28 cellular contexts compared by ENCODE assay signal in genomic region chrX:146658379-146658778, GRCh38.
"Had no signal": no experiment of that assay in that cellular context is flagged by ENCODE, and none has a peak within 500 bp of the region (broad histone marks: within the 10 kb centered on the region; RNA-seq: fewer than 3 reads in every experiment).

No MANE protein-coding gene starts in this region.

- ATAC-seq: natural killer cell; psoas muscle; right cardiac atrium; right lobe of liver; stimulated activated memory B cell treated with anti-CD40 and anti-IgM and Interleukin-4, amounts not matched to agents 10 μg/mL and 1 μg/mL and 100 μg/mL, for 72 hours; stimulated activated naive CD8-positive, alpha-beta T cell treated with anti-CD3 and anti-CD28 coated beads, Interleukin-15, amount 100 ng/mL, for 72 hours; stimulated activated naive CD8-positive, alpha-beta T cell treated with anti-CD3 and anti-CD28 coated beads, Interleukin-15, Interleukin-2, amounts not matched to agents 100 U/mL and 50 U/mL, for 24 hours; upper lobe of right lung had no signal

- H3K9ac ChIP-seq: neural progenitor cell, parathyroid adenoma had no signal

- H3K4me2 ChIP-seq: neural progenitor cell, smooth muscle cell had no signal

- H3K36me3 ChIP-seq: ovary, right lobe of liver, sigmoid colon, spleen, suprapubic skin, tibial artery, transverse colon, upper lobe of right lung, uterus had no signal

- H3K79me2 ChIP-seq: parathyroid adenoma had no signal

- DNase-seq: natural killer cell; occipital lobe; ovary; posterior cingulate gyrus; psoas muscle; right cardiac atrium; right lobe of liver; sigmoid colon; spleen; stimulated activated CD4-positive, alpha-beta T cell treated with anti-CD3 and anti-CD28 coated beads, Interleukin-12 subunit alpha, Interleukin-12 subunit beta, amount 100 ng/mL, for 4 hours; stimulated activated CD4-positive, alpha-beta T cell treated with anti-CD3 and anti-CD28 coated beads, Interleukin-1b, Interleukin-23, amount 100 ng/mL, for 48 hours; stimulated activated CD4-positive, alpha-beta T cell treated with anti-CD3 and anti-CD28 coated beads, Interleukin-4, amount 100 ng/mL, for 1 hour; stimulated activated CD4-positive, alpha-beta T cell treated with anti-CD3 and anti-CD28 coated beads, Interleukin-4, amount 100 ng/mL, for 4 hours; stimulated activated CD8-positive, alpha-beta memory T cell treated with anti-CD3 and anti-CD28 coated beads, Interleukin-4, amount 100 ng/mL, for 48 hours; stimulated activated naive CD4-positive, alpha-beta T cell; stimulated activated naive CD8-positive, alpha-beta T cell treated with anti-CD3 and anti-CD28 coated beads, Interleukin-15, amount 100 ng/mL, for 72 hours; stimulated activated naive CD8-positive, alpha-beta T cell treated with anti-CD3 and anti-CD28 coated beads, Interleukin-15, Interleukin-2, amounts not matched to agents 100 U/mL and 50 U/mL, for 24 hours; substantia nigra; testis; tibial artery; transverse colon; upper lobe of right lung; uterus had no signal

- H3K4me1 ChIP-seq: neural progenitor cell, parathyroid adenoma, psoas muscle, right lobe of liver, sigmoid colon, spleen, suprapubic skin, testis, tibial artery, transverse colon, upper lobe of right lung, uterus had no signal

- H2AFZ ChIP-seq: neural progenitor cell, parathyroid adenoma had no signal

- H3K27me3 ChIP-seq: neural progenitor cell, ovary, right lobe of liver, sigmoid colon, spleen, suprapubic skin, testis, tibial artery, transverse colon, upper lobe of right lung, uterus had no signal

- H3K27ac ChIP-seq: neural progenitor cell, ovary, parathyroid adenoma, psoas muscle, right lobe of liver, sigmoid colon, spleen, suprapubic skin, testis, tibial artery, transverse colon, upper lobe of right lung, uterus had no signal

- H3K9me3 ChIP-seq: ovary, psoas muscle, right lobe of liver, sigmoid colon, suprapubic skin, testis, transverse colon, upper lobe of right lung, uterus had no signal

- H3K4me3 ChIP-seq: neural progenitor cell, ovary, psoas muscle, right lobe of liver, sigmoid colon, smooth muscle cell, spleen, suprapubic skin, testis, tibial artery, transverse colon, upper lobe of right lung, uterus had no signal
